Comparison of ENCODE assay signal across 30 cellular contexts in the genomic region with DNA sequence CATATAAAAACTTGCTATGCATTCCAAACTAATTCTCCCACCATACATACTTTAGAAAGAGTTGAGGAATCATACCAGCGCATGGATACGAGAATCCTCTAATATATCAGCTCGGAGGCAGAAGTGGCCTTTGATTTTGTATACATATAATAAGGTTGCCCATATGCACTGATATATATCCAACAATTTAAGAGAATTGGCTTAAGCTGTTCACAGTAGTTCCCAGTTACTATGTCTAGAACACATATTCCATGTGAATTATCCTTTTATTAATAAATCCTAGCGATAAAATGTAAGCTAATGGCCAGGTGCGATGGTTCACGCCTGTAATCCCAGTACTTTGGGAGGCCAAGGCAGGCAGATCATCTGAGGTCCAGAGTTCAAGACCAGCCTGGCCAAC. TPM values are rescaled to one million over a fixed set of nuclear protein-coding genes. Genes with fewer than 3 reads are reported as not detected.
DNase-seq lines count a peak whose midpoint lies in the region; ATAC-seq, FAIRE-seq and TF ChIP-seq lines count a peak whose summit lies in the region.
"Had no signal": no experiment of that assay in that cellular context is flagged by ENCODE, and none has a peak within 500 bp of the region (broad histone marks: within the 10 kb centered on the region; RNA-seq: fewer than 3 reads in every experiment).

No MANE protein-coding gene starts in this region.

- H3K27me3 ChIP-seq in HCT116 (ENCODE audit: insufficient read depth, low read length) (no peaks in the 10 kb centered on the region), HepG2 (ENCODE audit: control insufficient read depth in 1 of 2, insufficient read depth in 2 of 2, low read length in 2 of 2) (no peaks in the 10 kb centered on the region; a peak in 1 of 5 replicates), stomach (no peaks in the 10 kb centered on the region)
- H3K27me3 ChIP-seq: pancreas, Peyer's patch, right atrium auricular region, transverse colon had no signal

- H3K4me2 ChIP-seq in HCT116 (ENCODE audit: low read length): no peak overlapping the region
- no peak overlapping the region for H3K4me2 ChIP-seq in HepG2 (ENCODE audit: low read depth, low read length)

- TF ChIP-seq POLR2A in HCT116 (IDR thresholded peaks at IDR 0.05; ENCODE audit: borderline replicate concordance, extremely low read depth, insufficient read depth, insufficient read length) (no peak), HepG2 (IDR thresholded peaks at IDR 0.05; ENCODE audit: insufficient read depth in 1 of 2, low read depth in 2 of 2, low read length in 2 of 2) (no peak), stomach (IDR thresholded peaks at IDR 0.05) (no peak)

- POLR2A ChIA-PET in HCT116 (lab: Charles Lee) (interaction anchor here (1.0 to 1.6 kb wide), 4 partner anchors 20 to 121 kb away, joined by 3 to 6 read pairs (median 4); no protein-coding TSS in a partner anchor), HepG2 (lab: Yijun Ruan, JAX) (interaction anchor here (0.9 to 7.1 kb wide), 13 partner anchors 6 to 348 kb away, joined by 3 to 127 read pairs (median 5); a partner anchor contains a TSS)

- no peaks in the 10 kb centered on the region for H3K9me2 ChIP-seq in HCT116 (ENCODE audit: insufficient read depth)

- RAD21 ChIA-PET in HCT116 (lab: Charles Lee; ENCODE audit: low non-redundant PET in 1 of 2, low total read pairs in 2 of 2, uncharacterized antibody in 2 of 2, unreplicated experiment in 2 of 2): no interaction called here

- H3K9me3 ChIP-seq in HCT116 (ENCODE audit: control insufficient read depth in 1 of 2, insufficient read depth in 1 of 2, low read depth in 1 of 2, low read length in 2 of 2): no peaks in the 10 kb centered on the region
- no peaks in the 10 kb centered on the region for H3K9me3 ChIP-seq in SK-N-MC (ENCODE audit: low read depth, low read length)
- H3K9me3 ChIP-seq in HepG2 (ENCODE audit: low read length): no peaks in the 10 kb centered on the region
- no peaks in the 10 kb centered on the region for H3K9me3 ChIP-seq in stomach
- H3K9me3 ChIP-seq: pancreas, Peyer's patch, right atrium auricular region, transverse colon had no signal

- H3K4me1 ChIP-seq in HCT116 (ENCODE audit: control insufficient read depth in 1 of 2, insufficient read depth in 2 of 2, low read length in 2 of 2) (peaks cover 6 to 29% of the 10 kb centered on the region in 2 experiments; a peak in 3 of 4 replicates), HepG2 (ENCODE audit: insufficient read depth, low read length) (peaks cover 79% of the 10 kb centered on the region), stomach (peaks cover 29 to 52% (median 47%) of the 10 kb centered on the region in 4 donors)

- H3K36me3 Mint-ChIP-seq in stimulated activated memory B cell treated with anti-CD40 and anti-IgM and Interleukin-4, amounts not matched to agents 10 μg/mL and 1 μg/mL and 100 μg/mL, for 72 hours: peaks cover 36% of the 10 kb centered on the region
- peaks cover 15% of the 10 kb centered on the region for H3K36me3 Mint-ChIP-seq in effector memory CD8-positive, alpha-beta T cell (ENCODE audit: insufficient read depth)
- H3K36me3 Mint-ChIP-seq in chondrocyte (ENCODE audit: low read depth): peaks cover 18% of the 10 kb centered on the region

- H3K4me3 ChIP-seq in HCT116 (replicated peaks in 1 of 2; ENCODE audit: low read depth in 1 of 2, low read length in 2 of 2) (no peak overlapping the region), SK-N-MC (no peak overlapping the region), HepG2 (replicated peaks in 1 of 3; ENCODE audit: insufficient read depth in 1 of 3, low read depth in 2 of 3, low read length in 3 of 3) (no peak overlapping the region), stomach (no peak overlapping the region)
- H3K4me3 ChIP-seq: pancreas, Peyer's patch, right atrium auricular region, transverse colon had no signal

- H3K36me3 ChIP-seq in HCT116 (ENCODE audit: control insufficient read depth in 1 of 2, insufficient read depth in 2 of 2, low read length in 2 of 2) (peaks cover 0 to 21% of the 10 kb centered on the region in 2 experiments; a peak in 2 of 4 replicates), SK-N-MC (ENCODE audit: insufficient read depth, low read length) (peaks cover 16% of the 10 kb centered on the region), HepG2 (replicated peaks in 1 of 2; ENCODE audit: control insufficient read depth in 1 of 2, insufficient read depth in 2 of 2, low read length in 2 of 2) (peaks cover 3 to 22% of the 10 kb centered on the region in 2 experiments), stomach (peaks cover 3 to 50% (median 40%) of the 10 kb centered on the region in 4 donors)

- BruUV-seq in HCT116 (replicated peaks; lab: Mats Ljungman, UMichigan) (no TSS peak), HepG2 (replicated peaks; lab: Mats Ljungman, UMichigan) (no TSS peak)

- intact Hi-C loops in HCT116 (cut with micrococcal nuclease): loop anchor here (5.0 to 10.0 kb wide), 3 partner anchors 113 to 346 kb away; a partner anchor contains a TSS
- intact Hi-C loops in HepG2 (cut with micrococcal nuclease; ENCODE audit: unreplicated experiment): loop anchor here (5.0 kb wide), 2 partner anchors 113 to 133 kb away; a partner anchor contains a TSS
- intact Hi-C loops in stomach (cut with DNase I; ENCODE audit: low total_unique reads): no loop called here

- no peak for TF ChIP-seq CTCF in HCT116 (IDR thresholded peaks at IDR 0.05 in 2 of 3, conservative IDR thresholded peaks at IDR 0.05 in 1 of 3; ENCODE audit: borderline replicate concordance in 1 of 3, insufficient read depth in 1 of 3, low read depth in 2 of 3, low read length in 2 of 3)
- no peak for TF ChIP-seq CTCF in HepG2 (CRISPR knock-in tag; IDR thresholded peaks at IDR 0.05)
- no peak for TF ChIP-seq CTCF in stomach (IDR thresholded peaks at IDR 0.05)
- TF ChIP-seq CTCF in chondrocyte (IDR thresholded peaks at IDR 0.05): no peak

- no peaks in the 10 kb centered on the region for H3K9me3 Mint-ChIP-seq in stimulated activated memory B cell treated with anti-CD40 and anti-IgM and Interleukin-4, amounts not matched to agents 10 μg/mL and 1 μg/mL and 100 μg/mL, for 72 hours
- no peaks in the 10 kb centered on the region for H3K9me3 Mint-ChIP-seq in effector memory CD8-positive, alpha-beta T cell
- H3K9me3 Mint-ChIP-seq in chondrocyte (ENCODE audit: low read depth): no peaks in the 10 kb centered on the region
- H3K9me3 Mint-ChIP-seq: activated B cell treated with CpG ODN at 0.5 μM for 24 hours, brain, IgD-negative memory B cell, immature natural killer cell, memory B cell, nephron progenitor cell had no signal

- no peak for DNase-seq in HCT116 (ENCODE audit: low read depth, low spot score)
- no peak for DNase-seq in SK-N-MC (ENCODE audit: low read depth, low spot score)
- no peak for DNase-seq in HepG2 (ENCODE audit: low spot score)
- no peak for DNase-seq in stomach
- DNase-seq in effector memory CD8-positive, alpha-beta T cell: no peak
- no peak for DNase-seq in chondrocyte (ENCODE audit: low spot score)
- DNase-seq: activated B cell treated with CpG ODN at 0.5 μM for 24 hours; activated CD4-positive, alpha-beta T cell treated with anti-CD3 and anti-CD28 coated beads, Interleukin-2, amount 50 U/mL, for 48 hours; activated CD8-positive, alpha-beta memory T cell treated with anti-CD3 and anti-CD28 coated beads, Interleukin-2, amount 50 U/mL, for 4 hours; activated naive CD4-positive, alpha-beta T cell; Calu3; cerebellar nuclear complex; DMS79 treated with DMSO at 0.1 percent for 48 hours; GDM1; immature natural killer cell; left colon; NCI-H1436 treated with DMSO at 0.1 percent for 48 hours; NCI-H748 treated with DMSO at 0.1 percent for 48 hours; nephron progenitor cell; pancreas; Peyer's patch; stimulated activated CD4-positive, alpha-beta T cell treated with anti-CD3 and anti-CD28 coated beads, Interleukin-12 subunit alpha, Interleukin-12 subunit beta, amount 100 ng/mL, for 4 hours; stimulated activated CD4-positive, alpha-beta T cell treated with anti-CD3 and anti-CD28 coated beads, Interleukin-2, amount 100 ng/mL, for 48 hours; T1000; transverse colon had no signal

- no peaks in the 10 kb centered on the region for H3K27me3 Mint-ChIP-seq in stimulated activated memory B cell treated with anti-CD40 and anti-IgM and Interleukin-4, amounts not matched to agents 10 μg/mL and 1 μg/mL and 100 μg/mL, for 72 hours
- no peaks in the 10 kb centered on the region for H3K27me3 Mint-ChIP-seq in effector memory CD8-positive, alpha-beta T cell
- H3K27me3 Mint-ChIP-seq in chondrocyte (ENCODE audit: low read depth): no peaks in the 10 kb centered on the region
- H3K27me3 Mint-ChIP-seq: activated B cell treated with CpG ODN at 0.5 μM for 24 hours, brain, IgD-negative memory B cell, memory B cell had no signal

- CTCF ChIA-PET in HCT116 (lab: Charles Lee) (interaction anchor here (1.0 to 3.0 kb wide), 9 partner anchors 15 to 271 kb away, joined by 3 to 26 read pairs (median 6); a partner anchor contains a TSS), HepG2 (lab: Yijun Ruan, JAX; ENCODE audit: low intra/inter-chr PET ratio, low total read pairs) (no interaction called here)

- 94% methylated on average over 6 of the region's 6 CpGs for WGBS in HepG2 (ENCODE audit: low lambda C conversion rate)
- WGBS in stomach, 5 donors: 93 to 97% (median 95%) methylated on average over 6 of the region's 6 CpGs

- TF ChIP-seq RAD21 in HCT116 (IDR thresholded peaks at IDR 0.05; ENCODE audit: low read depth) (no peak), HepG2 (CRISPR knock-in tag; IDR thresholded peaks at IDR 0.05) (no peak)

- no peak overlapping the region for H3K27ac Mint-ChIP-seq in stimulated activated memory B cell treated with anti-CD40 and anti-IgM and Interleukin-4, amounts not matched to agents 10 μg/mL and 1 μg/mL and 100 μg/mL, for 72 hours
- H3K27ac Mint-ChIP-seq in effector memory CD8-positive, alpha-beta T cell: no peak overlapping the region
- no peak overlapping the region for H3K27ac Mint-ChIP-seq in chondrocyte (ENCODE audit: unreplicated experiment)
- H3K27ac Mint-ChIP-seq: memory B cell had no signal

- H3K27ac ChIP-seq in HCT116 (ENCODE audit: low read depth, low read length) (peak overlapping the region; percentile 95; the same call in 1 of the 2 replicates), SK-N-MC (peak overlapping the region; percentile 91), HepG2 (ENCODE audit: extremely low read length, insufficient read depth, low read length) (peak overlapping the region; percentile 88), stomach (peak overlapping the region; percentile 29 to 98 (median 96))

- H3K79me2 ChIP-seq in HCT116 (ENCODE audit: insufficient read depth, low read length): peaks cover 12% of the 10 kb centered on the region; the same call in 1 of the 2 replicates
- H3K79me2 ChIP-seq in HepG2 (ENCODE audit: insufficient read depth, low read length): peaks cover 20% of the 10 kb centered on the region

- H3K4me3 Mint-ChIP-seq in stimulated activated memory B cell treated with anti-CD40 and anti-IgM and Interleukin-4, amounts not matched to agents 10 μg/mL and 1 μg/mL and 100 μg/mL, for 72 hours: no peak overlapping the region
- H3K4me3 Mint-ChIP-seq in effector memory CD8-positive, alpha-beta T cell: no peak overlapping the region
- H3K4me3 Mint-ChIP-seq in chondrocyte (ENCODE audit: unreplicated experiment): no peak overlapping the region
- H3K4me3 Mint-ChIP-seq: activated B cell treated with CpG ODN at 0.5 μM for 24 hours, memory B cell, nephron progenitor cell had no signal

- no peak for ATAC-seq in HCT116
- ATAC-seq in HepG2: no peak
- ATAC-seq in stimulated activated memory B cell treated with anti-CD40 and anti-IgM and Interleukin-4, amounts not matched to agents 10 μg/mL and 1 μg/mL and 100 μg/mL, for 72 hours: no peak
- no peak for ATAC-seq in effector memory CD8-positive, alpha-beta T cell (replicated peaks)
- ATAC-seq: left colon, pancreas had no signal

- H4K20me1 ChIP-seq in HCT116 (ENCODE audit: insufficient read depth) (no peaks in the 10 kb centered on the region), HepG2 (ENCODE audit: insufficient read depth, low read length) (no peaks in the 10 kb centered on the region)

- H3K4me1 Mint-ChIP-seq in stimulated activated memory B cell treated with anti-CD40 and anti-IgM and Interleukin-4, amounts not matched to agents 10 μg/mL and 1 μg/mL and 100 μg/mL, for 72 hours: peaks cover 17% of the 10 kb centered on the region
- peaks cover 13 to 17% of the 10 kb centered on the region in 2 donors for H3K4me1 Mint-ChIP-seq in effector memory CD8-positive, alpha-beta T cell (ENCODE audit: low read depth in 2 of 2)
- H3K4me1 Mint-ChIP-seq in chondrocyte (ENCODE audit: low read depth): peaks cover 36% of the 10 kb centered on the region

- FAIRE-seq in HepG2 (lab: Jason Lieb, UNC): no peak
- FAIRE-seq: pancreas had no signal

- TF ChIP-seq EP300 in HepG2 (IDR thresholded peaks at IDR 0.05; ENCODE audit: low read depth in 2 of 2, low read length in 2 of 2): no peak
- no peak for TF ChIP-seq EP300 in HepG2 (CRISPR knock-in tag; IDR thresholded peaks at IDR 0.05; ENCODE audit: borderline replicate concordance)
- no peak for TF ChIP-seq EP300 in stomach (IDR thresholded peaks at IDR 0.05)

- in situ Hi-C loops in HepG2 (cut with HindIII; ENCODE audit: extremely low pct_ligation_motif_present, low pct_unique_long_range_greater_than_20kb): loop anchor here (5.0 kb wide), 2 partner anchors 33 to 113 kb away; a partner anchor contains a TSS

- no peak overlapping the region for H2AFZ ChIP-seq in HCT116 (ENCODE audit: low read depth, low read length, poor library complexity, severe bottlenecking)
- H2AFZ ChIP-seq in HepG2 (ENCODE audit: low read length): no peak overlapping the region

- H3K9ac ChIP-seq in HCT116 (ENCODE audit: low read length) (no peak overlapping the region), SK-N-MC (ENCODE audit: insufficient read length) (no peak overlapping the region), HepG2 (ENCODE audit: insufficient read depth, low read depth, low read length) (no peak overlapping the region)

RNA-seq across cellular contexts. Expression of a gene that starts 19.3 kb away (rescaled TPM):
- total RNA-seq in HCT116 (2021; ENCODE audit: unreplicated experiment) (28.2 TPM), HepG2 (2016; rRNA removed; fragmentation: Illumina TruSeq; extraction: Trizol) (4.1 and 6.0 TPM in 2 replicates), stomach (10 to 100 TPM; 23.7 to 76.4 (median 33.8) TPM), chondrocyte (12.1 to 18.2 TPM (median 14.9 TPM) in 3 replicates)
- polyA plus RNA-seq in HCT116 (2012): 10.8 and 11.2 TPM in 2 replicates
- total RNA-seq in HepG2 (2016; cell fraction: cytosol; rRNA removed; fragmentation: Illumina TruSeq; extraction: Trizol; ENCODE audit: low read depth): 3.0 and 3.8 TPM in 2 replicates
- total RNA-seq in HepG2 (2016; cell fraction: insoluble cytoplasmic fraction; rRNA removed; fragmentation: Illumina TruSeq; extraction: Trizol): 3.2 and 7.0 TPM in 2 replicates
- total RNA-seq in HepG2 (2016; cell fraction: membrane; rRNA removed; fragmentation: Illumina TruSeq; extraction: Trizol): 4.2 and 4.8 TPM in 2 replicates
- 10.8 and 12.6 TPM in 2 replicates for total RNA-seq in HepG2 (2016; cell fraction: nucleus; rRNA removed; fragmentation: Illumina TruSeq; extraction: Trizol)
- polyA plus RNA-seq in HepG2 (2011; rRNA removed) (12.7 and 15.7 TPM in 2 replicates), stomach (1 to 10 TPM; 4.1 to 6.4 (median 6.1) TPM)
- polyA plus RNA-seq in HepG2 (2011; cell fraction: cytosol; rRNA removed): 9.1 and 10.3 TPM in 2 replicates
- polyA plus RNA-seq in HepG2 (2011; cell fraction: nucleus; rRNA removed): 32.7 and 33.0 TPM in 2 replicates
- 20.8 and 22.2 TPM in 2 replicates for polyA plus RNA-seq in HepG2 (2012)
- polyA plus RNA-seq in HepG2 (2016; cell fraction: cytosol; fragmentation: Illumina TruSeq; extraction: Trizol; ENCODE audit: low read depth): 2.9 and 3.1 TPM in 2 replicates
- 3.3 and 3.6 TPM in 2 replicates for polyA plus RNA-seq in HepG2 (2016; cell fraction: insoluble cytoplasmic fraction; fragmentation: Illumina TruSeq; extraction: Trizol; ENCODE audit: low read depth)
- polyA plus RNA-seq in HepG2 (2016; cell fraction: membrane; fragmentation: Illumina TruSeq; extraction: Trizol; ENCODE audit: low read depth): 3.4 and 3.6 TPM in 2 replicates
- polyA plus RNA-seq in HepG2 (2016; cell fraction: nucleus; fragmentation: Illumina TruSeq; extraction: Trizol; ENCODE audit: insufficient read depth, low read depth): 11.5 and 12.4 TPM in 2 replicates
- 10.5 and 30.9 TPM in 2 replicates for polyA minus RNA-seq in HepG2 (2011; rRNA and poly(A)+ RNA removed; ENCODE audit: low replicate concordance)
- 13.3 and 18.1 TPM in 2 replicates for polyA minus RNA-seq in HepG2 (2011; cell fraction: cytosol; rRNA and poly(A)+ RNA removed)
- polyA minus RNA-seq in HepG2 (2011; cell fraction: nucleus; rRNA and poly(A)+ RNA removed): 48.8 and 61.2 TPM in 2 replicates
